Comparison of ENCODE assay signal across 12 cellular contexts in genomic region chr14:79369359-79370332, GRCh38.
DNase-seq lines count a peak whose midpoint lies in the region; ATAC-seq, FAIRE-seq and TF ChIP-seq lines count a peak whose summit lies in the region.
"Had no signal": no experiment of that assay in that cellular context is flagged by ENCODE, and none has a peak within 500 bp of the region (broad histone marks: within the 10 kb centered on the region; RNA-seq: fewer than 3 reads in every experiment).

No MANE protein-coding gene starts in this region.

- no peak overlapping the region for H3K4me2 ChIP-seq in mesenchymal stem cell (ENCODE audit: low read length, poor library complexity, severe bottlenecking)

- no peak overlapping the region for H2BK12ac ChIP-seq in mesenchymal stem cell (ENCODE audit: low read length in 2 of 2)

- peak; percentile 72 for DNase-seq in HTR-8/SVneo (ENCODE audit: insufficient read length, low spot score)
- peak; percentile 97 for DNase-seq in brain microvascular endothelial cell
- DNase-seq in mesenchymal stem cell, result peak; percentile 97
- no peak for DNase-seq in amniotic stem cell (lab: John Stamatoyannopoulos, UW)
- no peak for DNase-seq in DMS79 (lab: John Stamatoyannopoulos, UW)
- no peak for DNase-seq in esophagus squamous epithelium (lab: John Stamatoyannopoulos, UW)
- DNase-seq: activated naive CD4-positive, alpha-beta T cell treated with anti-CD3 and anti-CD28 coated beads, Interleukin-2, amount 10 ng/mL, durations not matched to agents 7 days and 5 days; heart right ventricle; posterior cingulate gyrus had no signal

- H4K91ac ChIP-seq in mesenchymal stem cell (ENCODE audit: low read length), result no peak overlapping the region

- no peak overlapping the region for H4K8ac ChIP-seq in mesenchymal stem cell (ENCODE audit: low read length)

- no peak overlapping the region for H3K9ac ChIP-seq in mesenchymal stem cell (ENCODE audit: low read length)

- no peak overlapping the region for H3K23ac ChIP-seq in mesenchymal stem cell (ENCODE audit: low read length in 2 of 2)

- H3K4me3 ChIP-seq in ACC112 (ENCODE audit: low read depth, low read length) (peak overlapping the region; percentile 48; the same call in 1 of the 2 replicates), brain microvascular endothelial cell (ENCODE audit: low read depth, low read length) (no peak overlapping the region), mesenchymal stem cell (ENCODE audit: insufficient read depth in 1 of 2, low read depth in 1 of 2, low read length in 2 of 2) (no peak overlapping the region), esophagus squamous epithelium (no peak overlapping the region)
- H3K4me3 ChIP-seq: heart right ventricle, K562 had no signal

- TF ChIP-seq CTCF in brain microvascular endothelial cell (IDR thresholded peaks at IDR 0.05; ENCODE audit: low read depth, low read length, missing control alignments) (peak; percentile 33), esophagus squamous epithelium (IDR thresholded peaks at IDR 0.05) (no peak)

- H2AFZ ChIP-seq in ACC112 (ENCODE audit: low read length, unreplicated experiment), result peak overlapping the region; percentile 85
- no peak overlapping the region for H2AFZ ChIP-seq in mesenchymal stem cell (ENCODE audit: low read depth, low read length)

- H3K27ac ChIP-seq in ACC112 (ENCODE audit: low read depth, low read length) (peak overlapping the region; percentile 92), brain microvascular endothelial cell (peak overlapping the region; percentile 81), mesenchymal stem cell (ENCODE audit: low read length, poor library complexity, severe bottlenecking) (no peak overlapping the region), esophagus squamous epithelium (peak overlapping the region in 2 of 4 donors; percentile 37 to 50)
- H3K27ac ChIP-seq: heart right ventricle had no signal

- FAIRE-seq in HTR-8/SVneo (lab: Jason Lieb, UNC), result peak; percentile 89
- FAIRE-seq: K562 had no signal

- H3K14ac ChIP-seq in mesenchymal stem cell (ENCODE audit: low read length in 2 of 2), result no peak overlapping the region

- H3K79me2 ChIP-seq in ACC112 (ENCODE audit: control insufficient read depth, insufficient read depth, low read length, unreplicated experiment), result no peaks in the 10 kb centered on the region

- H2BK5ac ChIP-seq in mesenchymal stem cell (ENCODE audit: low read depth, low read length, poor library complexity, severe bottlenecking), result no peak overlapping the region

- H3K36me3 ChIP-seq in ACC112 (ENCODE audit: insufficient read depth, low read length) (no peaks in the 10 kb centered on the region), brain microvascular endothelial cell (replicated peaks) (no peaks in the 10 kb centered on the region), mesenchymal stem cell (ENCODE audit: control insufficient read depth in 1 of 2, insufficient read depth in 2 of 2, low read depth in 1 of 2, low read length in 2 of 2) (no peaks in the 10 kb centered on the region), esophagus squamous epithelium (no peaks in the 10 kb centered on the region)
- H3K36me3 ChIP-seq: heart right ventricle had no signal

- WGBS in mesenchymal stem cell, result 40% methylated on average over 8 of the region's 10 CpGs
- 53 to 57% methylated on average over 10 of the region's 10 CpGs for WGBS in esophagus squamous epithelium, 2 donors

- no peak overlapping the region for H3K18ac ChIP-seq in mesenchymal stem cell (ENCODE audit: low read depth in 1 of 2, low read length in 2 of 2)

- no peaks in the 10 kb centered on the region for H3K79me1 ChIP-seq in mesenchymal stem cell (replicated peaks; ENCODE audit: low read length, poor library complexity, severe bottlenecking)

- H2BK120ac ChIP-seq in mesenchymal stem cell (ENCODE audit: low read depth, low read length), result no peak overlapping the region

- H3K4me1 ChIP-seq in ACC112 (ENCODE audit: control insufficient read depth, insufficient read depth, low read length, unreplicated experiment), result peaks cover 13% of the 10 kb centered on the region
- no peaks in the 10 kb centered on the region for H3K4me1 ChIP-seq in mesenchymal stem cell (ENCODE audit: control insufficient read depth, insufficient read depth, low read depth, low read length)
- H3K4me1 ChIP-seq in esophagus squamous epithelium, result no peaks in the 10 kb centered on the region
- H3K4me1 ChIP-seq: heart right ventricle had no signal

- H3K27me3 ChIP-seq in ACC112 (ENCODE audit: insufficient read depth, low read length), result no peaks in the 10 kb centered on the region
- H3K27me3 ChIP-seq in brain microvascular endothelial cell (replicated peaks), result no peaks in the 10 kb centered on the region
- H3K27me3 ChIP-seq in mesenchymal stem cell (ENCODE audit: control insufficient read depth in 1 of 2, insufficient read depth in 1 of 2, low read length in 2 of 2), result no peaks in the 10 kb centered on the region
- H3K27me3 ChIP-seq in esophagus squamous epithelium, result no peaks in the 10 kb centered on the region
- H3K27me3 ChIP-seq: heart right ventricle had no signal

- H3K9me3 ChIP-seq in mesenchymal stem cell (ENCODE audit: control insufficient read depth, low read length), result no peaks in the 10 kb centered on the region
- H3K9me3 ChIP-seq in esophagus squamous epithelium, result no peaks in the 10 kb centered on the region

- no peak overlapping the region for H3K4ac ChIP-seq in mesenchymal stem cell (ENCODE audit: low read depth in 1 of 2, low read length in 2 of 2)

- intact Hi-C loops in esophagus squamous epithelium (cut with DNase I), result no loop called here

- in situ Hi-C loops in brain microvascular endothelial cell (cut with HindIII; ENCODE audit: low pct_ligation_motif_present, low sequenced_read_pairs), result no loop called here

- H2BK15ac ChIP-seq in mesenchymal stem cell (ENCODE audit: low read depth, poor library complexity, severe bottlenecking), result no peak overlapping the region

- ATAC-seq in GM18873 (IDR thresholded peaks at IDR 0.05; ENCODE audit: low FRiP score, unreplicated experiment), result no peak
- ATAC-seq: K562 had no signal

- no peak overlapping the region for H2AK5ac ChIP-seq in mesenchymal stem cell (ENCODE audit: low read length, severe bottlenecking)

- no peak for TF ChIP-seq POLR2A in esophagus squamous epithelium (IDR thresholded peaks at IDR 0.05)

Comparison
In these comparisons a context has a peak if more than half of its experiments do, and no peak if none do; other contexts are left out.
1. DNase-seq: peak in HTR-8/SVneo (single experiment), brain microvascular endothelial cell (single experiment) and mesenchymal stem cell (single experiment); none in amniotic stem cell (single experiment), DMS79 (single experiment) and esophagus squamous epithelium (single experiment).